Comparison of ENCODE assay signal across 8 cellular contexts in the genomic region with DNA sequence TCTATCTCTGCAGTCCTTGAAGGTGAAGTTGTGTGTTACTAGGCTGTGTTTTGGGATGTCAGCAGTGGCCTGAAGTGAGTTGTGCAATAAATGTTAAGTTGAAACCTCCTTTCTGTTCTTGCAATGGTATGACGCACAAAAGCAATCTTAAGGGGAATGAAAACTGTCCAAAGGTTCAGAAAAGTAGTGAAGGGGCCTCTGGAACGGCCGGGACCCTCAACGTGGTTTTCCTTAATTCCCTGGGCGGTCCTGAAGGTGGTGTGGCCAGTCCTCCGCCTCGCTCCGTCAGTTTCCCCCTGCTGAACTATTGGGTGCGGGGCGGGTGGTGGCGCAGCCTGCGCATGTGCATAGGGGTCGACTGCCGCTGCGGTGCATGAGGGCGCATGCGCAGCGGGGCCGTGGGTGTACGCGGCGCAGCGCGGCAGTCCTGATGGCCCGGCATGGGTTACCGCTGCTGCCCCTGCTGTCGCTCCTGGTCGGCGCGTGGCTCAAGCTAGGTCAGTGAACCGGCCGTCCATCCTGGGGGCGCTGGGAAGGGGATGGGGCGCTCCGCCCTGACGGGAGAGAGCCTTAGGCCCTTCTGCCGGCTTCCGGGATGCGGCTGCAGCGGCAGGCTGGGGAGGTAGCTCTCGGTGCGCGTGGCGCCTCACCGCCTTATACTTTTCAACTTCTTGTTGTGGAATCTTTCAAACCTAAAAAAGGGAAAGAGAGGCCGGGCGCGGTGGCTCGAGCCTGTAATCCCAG. TPM values are rescaled to one million over a fixed set of nuclear protein-coding genes. Genes with fewer than 3 reads are reported as not detected.
A peak's percentile ranks its signal among the peaks of the same experiment; 100 is the strongest.
DNase-seq lines count a peak whose midpoint lies in the region; ATAC-seq and TF ChIP-seq lines count a peak whose summit lies in the region.

A gene (plus strand): TSS at position 405 of the 744 bp plus-strand sequence. CDS start 26 bp downstream, at position 431.

- no peaks in the 10 kb centered on the region for H3K9me2 ChIP-seq in SK-N-SH

- peaks cover 49 to 56% of the 10 kb centered on the region in 2 experiments for H3K36me3 ChIP-seq in SK-N-SH (replicated peaks in 1 of 2; ENCODE audit: control insufficient read depth in 1 of 2, insufficient read depth in 2 of 2, low read length in 1 of 2)

- TF ChIP-seq EP300 in SK-N-SH (IDR thresholded peaks at IDR 0.05; ENCODE audit: borderline replicate concordance in 1 of 2, low read depth in 1 of 2, low read length in 1 of 2), result 0 out of 4 replicates have a peak, but pooled peaks of 1 of the 2 experiments have one; percentile 16

- H3K4me1 ChIP-seq in SK-N-SH (ENCODE audit: control insufficient read depth in 1 of 2, insufficient read depth in 2 of 2, low read depth in 1 of 2, low read length in 1 of 2), result peaks cover 4 to 23% of the 10 kb centered on the region in 2 experiments; a peak in 3 of 4 replicates

- WGBS in SK-N-SH (ENCODE audit: low lambda C conversion rate), result 3% methylated on average over 29 of the region's 49 CpGs

- POLR2A ChIA-PET in GM10248 (lab: Yijun Ruan, JAX), result interaction anchor here (1.9 kb wide), 1 partner anchor 13 kb away, joined by 17 read pairs; a partner anchor contains a TSS
- POLR2A ChIA-PET in SK-N-SH (lab: Yijun Ruan, JAX), result interaction anchor here (0.6 to 4.3 kb wide), 9 partner anchors 10 to 100 kb away, joined by 4 to 36 read pairs (median 5); a partner anchor contains a TSS

- H3F3A ChIP-seq in SK-N-SH (replicated peaks; ENCODE audit: insufficient read depth), result peaks cover 49% of the 10 kb centered on the region

- peak; percentile 99 for ATAC-seq in omental fat pad (ENCODE audit: low FRiP score)

- peak within 1 kb of the TSS; percentile 87 for H3K9ac ChIP-seq in SK-N-SH

- peak within 1 kb of the TSS; percentile 92 for H3K4me2 ChIP-seq in SK-N-SH

- no peaks in the 10 kb centered on the region for H3K27me3 ChIP-seq in SK-N-SH (ENCODE audit: insufficient read depth)

- peak; percentile 37; the same call in 1 of the 2 replicates for TF ChIP-seq RAD21 in SK-N-SH (IDR thresholded peaks at IDR 0.05; ENCODE audit: low read length)

- CTCF ChIA-PET in GM10248 (lab: Yijun Ruan, JAX), result interaction anchor here (0.9 to 3.0 kb wide), 5 partner anchors 10 to 57 kb away, joined by 3 to 27 read pairs (median 6); a partner anchor contains a TSS
- CTCF ChIA-PET in SK-N-SH (lab: Yijun Ruan, JAX), result interaction anchor here (0.8 to 3.2 kb wide), 10 partner anchors 10 to 423 kb away, joined by 3 to 25 read pairs (median 5); a partner anchor contains a TSS

- peaks cover 11% of the 10 kb centered on the region for H4K20me1 ChIP-seq in SK-N-SH (ENCODE audit: insufficient read depth)

- peak within 1 kb of the TSS; percentile 78 to 90 for H3K27ac ChIP-seq in SK-N-SH (ENCODE audit: low read depth in 2 of 2, low read length in 1 of 2)
- peak within 1 kb of the TSS; percentile 62 for H3K27ac ChIP-seq in temporal lobe (ENCODE audit: low read depth, low read length)

- no peak for TF ChIP-seq CTCF in GM10248 (IDR thresholded peaks at IDR 0.05; ENCODE audit: control extremely low read depth, extremely low read depth, low read depth, missing control alignments)
- no peak for TF ChIP-seq CTCF in HFF-Myc (IDR thresholded peaks at IDR 0.05; ENCODE audit: low read depth, low read length, missing control alignments)
- peak; percentile 24; the same call in 1 of the 2 replicates for TF ChIP-seq CTCF in SK-N-SH (IDR thresholded peaks at IDR 0.05)
- no peak for TF ChIP-seq CTCF in omental fat pad (IDR thresholded peaks at IDR 0.05)

- H3K4me3 ChIP-seq in HFF-Myc (replicated peaks; ENCODE audit: low read depth, low read length) (peak within 1 kb of the TSS; percentile 79), SK-N-SH (ENCODE audit: low read depth in 2 of 2, low read length in 1 of 2) (peak within 1 kb of the TSS; percentile 70 to 88)

- H2AFZ ChIP-seq in SK-N-SH (ENCODE audit: low read depth), result peak within 1 kb of the TSS; percentile 87

- peak; percentile 98 for DNase-seq in GM10248 (ENCODE audit: extremely low spot score)
- DNase-seq in HFF-Myc (ENCODE audit: extremely low read depth, low read depth), result peak; percentile 61
- peak; percentile 84 for DNase-seq in MV-4-11 (lab: John Stamatoyannopoulos, UW)
- peak; percentile 99 for DNase-seq in SK-N-SH
- DNase-seq in activated naive CD4-positive, alpha-beta T cell treated with anti-CD3 and anti-CD28 coated beads, Interleukin-2, amount 50 U/mL, for 16 hours, result peak; percentile 90
- peak; percentile 92 for DNase-seq in globus pallidus (ENCODE audit: low spot score)
- DNase-seq in omental fat pad (ENCODE audit: low spot score), result peak; percentile 78

- peaks cover 50% of the 10 kb centered on the region for H3K79me2 ChIP-seq in SK-N-SH (ENCODE audit: insufficient read depth)

- H3K9me3 ChIP-seq in SK-N-SH, result no peaks in the 10 kb centered on the region

TF ChIP-seq in SK-N-SH, 30 proteins besides CTCF, POLR2A, EP300 and RAD21 (continues in another document):
- TF ChIP-seq TEAD4 (IDR thresholded peaks at IDR 0.05; ENCODE audit: borderline replicate concordance, insufficient read depth) (no peak), YY1 (IDR thresholded peaks at IDR 0.05; ENCODE audit: low read depth) (peak; percentile 61; the same call in 1 of the 2 replicates), MXI1 (IDR thresholded peaks at IDR 0.05; ENCODE audit: low read depth, low read length) (peak; percentile 98), ELF1 (IDR thresholded peaks at IDR 0.05) (peak; percentile 71), JUND (IDR thresholded peaks at IDR 0.05) (peak; percentile 60), POLR2AphosphoS5 (IDR thresholded peaks at IDR 0.05; ENCODE audit: low read depth, low read length) (peak; percentile 98; the same call in 1 of the 2 replicates), RCOR1 (IDR thresholded peaks at IDR 0.05; ENCODE audit: low read length) (peak; percentile 22; the same call in 1 of the 2 replicates), FOXM1 (IDR thresholded peaks at IDR 0.05; ENCODE audit: low read depth) (no peak), MEF2A (IDR thresholded peaks at IDR 0.05; ENCODE audit: borderline replicate concordance, low read depth) (no peak), NFIC (IDR thresholded peaks at IDR 0.05; ENCODE audit: borderline replicate concordance) (no peak), TAF1 (IDR thresholded peaks at IDR 0.05; ENCODE audit: borderline replicate concordance, low read depth, low read length) (peak; percentile 79), FOXJ3 (CRISPR knock-in tag; IDR thresholded peaks at IDR 0.05) (no peak), GATA2 (CRISPR knock-in tag; IDR thresholded peaks at IDR 0.05) (no peak), CHD2 (IDR thresholded peaks at IDR 0.05; ENCODE audit: low read length, partially characterized antibody) (peak; percentile 92), RFX5 (IDR thresholded peaks at IDR 0.05; ENCODE audit: low read length) (no peak), TCF12 (IDR thresholded peaks at IDR 0.05) (peak; percentile 43; the same call in 1 of the 2 replicates), EZH2phosphoT487 (IDR thresholded peaks at IDR 0.05; ENCODE audit: borderline replicate concordance, low read depth) (no peak), SIN3A (IDR thresholded peaks at IDR 0.05; ENCODE audit: borderline replicate concordance, low read depth, low read length) (peak; percentile 93; the same call in 1 of the 2 replicates), FOSL2 (IDR thresholded peaks at IDR 0.05; ENCODE audit: borderline replicate concordance, low read depth) (no peak)
- TF ChIP-seq, protein P1, sequence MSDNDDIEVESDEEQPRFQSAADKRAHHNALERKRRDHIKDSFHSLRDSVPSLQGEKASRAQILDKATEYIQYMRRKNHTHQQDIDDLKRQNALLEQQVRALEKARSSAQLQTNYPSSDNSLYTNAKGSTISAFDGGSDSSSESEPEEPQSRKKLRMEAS (IDR thresholded peaks at IDR 0.05; ENCODE audit: low read depth), result peak; percentile 93
- TF ChIP-seq, protein P2, sequence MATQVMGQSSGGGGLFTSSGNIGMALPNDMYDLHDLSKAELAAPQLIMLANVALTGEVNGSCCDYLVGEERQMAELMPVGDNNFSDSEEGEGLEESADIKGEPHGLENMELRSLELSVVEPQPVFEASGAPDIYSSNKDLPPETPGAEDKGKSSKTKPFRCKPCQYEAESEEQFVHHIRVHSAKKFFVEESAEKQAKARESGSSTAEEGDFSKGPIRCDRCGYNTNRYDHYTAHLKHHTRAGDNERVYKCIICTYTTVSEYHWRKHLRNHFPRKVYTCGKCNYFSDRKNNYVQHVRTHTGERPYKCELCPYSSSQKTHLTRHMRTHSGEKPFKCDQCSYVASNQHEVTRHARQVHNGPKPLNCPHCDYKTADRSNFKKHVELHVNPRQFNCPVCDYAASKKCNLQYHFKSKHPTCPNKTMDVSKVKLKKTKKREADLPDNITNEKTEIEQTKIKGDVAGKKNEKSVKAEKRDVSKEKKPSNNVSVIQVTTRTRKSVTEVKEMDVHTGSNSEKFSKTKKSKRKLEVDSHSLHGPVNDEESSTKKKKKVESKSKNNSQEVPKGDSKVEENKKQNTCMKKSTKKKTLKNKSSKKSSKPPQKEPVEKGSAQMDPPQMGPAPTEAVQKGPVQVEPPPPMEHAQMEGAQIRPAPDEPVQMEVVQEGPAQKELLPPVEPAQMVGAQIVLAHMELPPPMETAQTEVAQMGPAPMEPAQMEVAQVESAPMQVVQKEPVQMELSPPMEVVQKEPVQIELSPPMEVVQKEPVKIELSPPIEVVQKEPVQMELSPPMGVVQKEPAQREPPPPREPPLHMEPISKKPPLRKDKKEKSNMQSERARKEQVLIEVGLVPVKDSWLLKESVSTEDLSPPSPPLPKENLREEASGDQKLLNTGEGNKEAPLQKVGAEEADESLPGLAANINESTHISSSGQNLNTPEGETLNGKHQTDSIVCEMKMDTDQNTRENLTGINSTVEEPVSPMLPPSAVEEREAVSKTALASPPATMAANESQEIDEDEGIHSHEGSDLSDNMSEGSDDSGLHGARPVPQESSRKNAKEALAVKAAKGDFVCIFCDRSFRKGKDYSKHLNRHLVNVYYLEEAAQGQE (IDR thresholded peaks at IDR 0.05; ENCODE audit: low read depth, low read length), result no peak
- TF ChIP-seq, protein P3, sequence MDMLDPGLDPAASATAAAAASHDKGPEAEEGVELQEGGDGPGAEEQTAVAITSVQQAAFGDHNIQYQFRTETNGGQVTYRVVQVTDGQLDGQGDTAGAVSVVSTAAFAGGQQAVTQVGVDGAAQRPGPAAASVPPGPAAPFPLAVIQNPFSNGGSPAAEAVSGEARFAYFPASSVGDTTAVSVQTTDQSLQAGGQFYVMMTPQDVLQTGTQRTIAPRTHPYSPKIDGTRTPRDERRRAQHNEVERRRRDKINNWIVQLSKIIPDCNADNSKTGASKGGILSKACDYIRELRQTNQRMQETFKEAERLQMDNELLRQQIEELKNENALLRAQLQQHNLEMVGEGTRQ (IDR thresholded peaks at IDR 0.05; ENCODE audit: borderline replicate concordance, low read depth, low read length), result no peak

RNA-seq across cellular contexts. Expression of the gene that starts here (rescaled TPM):
- polyA plus RNA-seq in SK-N-SH (2012; rRNA removed), result 130 and 162 TPM in 2 replicates
- 82.7 and 115 TPM in 2 replicates for polyA plus RNA-seq in SK-N-SH (2012; cell fraction: cytosol; rRNA removed)
- 182 and 258 TPM in 2 replicates for polyA plus RNA-seq in SK-N-SH (2012; cell fraction: nucleus; rRNA removed)
- total RNA-seq in omental fat pad, result 100 to 1,000 TPM in 3 of 4 donors, 10 to 100 TPM in 1; 87.8 to 136 (median 123) TPM
- total RNA-seq in temporal lobe, result 35.7 TPM

Comparison
In these comparisons a context has a peak if more than half of its experiments do, and no peak if none do; other contexts are left out.
1. Peak in every context shown above with its lines: DNase-seq, ATAC-seq, H3K4me3 ChIP-seq and H3K27ac ChIP-seq.